Comparison of ENCODE assay signal across 8 cellular contexts in the genomic region with DNA sequence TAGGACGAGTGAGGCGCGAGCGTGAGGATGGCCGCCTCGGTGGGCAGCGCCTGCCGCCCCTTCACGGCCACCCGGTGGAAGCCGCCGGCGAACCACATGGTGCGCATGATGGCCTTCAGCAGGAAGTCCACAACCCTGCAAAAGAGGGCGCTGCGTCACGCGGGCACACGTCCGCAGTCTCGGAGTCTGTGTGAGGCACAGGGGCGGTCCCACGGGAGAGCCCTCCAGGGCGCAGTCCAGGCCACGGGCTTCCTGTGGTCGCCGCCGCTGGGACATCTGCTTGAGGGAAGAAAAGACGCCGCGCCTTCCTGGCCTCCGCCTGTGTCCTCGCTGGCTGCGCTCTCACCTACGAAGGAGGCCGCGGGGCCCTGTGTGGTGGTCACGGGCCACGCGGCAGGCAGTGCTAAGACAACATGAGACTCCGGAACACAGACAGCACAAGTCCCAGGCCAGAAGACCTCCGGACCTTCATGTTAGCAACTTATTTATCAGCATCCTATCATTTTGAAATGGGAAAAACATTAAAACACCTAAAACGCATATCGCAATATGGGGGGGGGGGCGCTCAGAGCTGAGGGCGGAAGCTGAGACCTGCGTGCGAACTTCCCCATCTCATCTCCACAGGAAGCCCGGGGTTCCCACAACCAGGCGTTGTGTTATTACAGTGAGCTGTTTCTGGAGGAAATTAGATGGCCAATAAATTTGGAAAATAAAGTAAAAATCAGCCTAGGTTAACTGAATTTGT. TPM values are rescaled to one million over a fixed set of nuclear protein-coding genes. Genes with fewer than 3 reads are reported as not detected.
DNase-seq lines count a peak whose midpoint lies in the region; ATAC-seq and TF ChIP-seq lines count a peak whose summit lies in the region.

No MANE protein-coding gene starts in this region.

- POLR2A ChIA-PET in GM10248 (lab: Yijun Ruan, JAX), result interaction anchor here (0.7 kb wide), 2 partner anchors 9 to 29 kb away, joined by 5 to 7 read pairs; no protein-coding TSS in a partner anchor

- no peak overlapping the region for H2AFZ ChIP-seq in Karpas-422 (ENCODE audit: low read length)

- WGBS in esophagus squamous epithelium, 2 donors, result 83 to 86% methylated on average over 11 to 15 of the region's 50 CpGs

- H3K9ac ChIP-seq in Karpas-422 (ENCODE audit: low read length), result peak overlapping the region; percentile 47

- intact Hi-C loops in esophagus squamous epithelium (cut with DNase I), result no loop called here

- H3K79me2 ChIP-seq in Karpas-422 (ENCODE audit: low read length), result peaks cover 45% of the 10 kb centered on the region

- CTCF ChIA-PET in GM10248 (lab: Yijun Ruan, JAX), result interaction anchor here (0.7 to 1.0 kb wide), 2 partner anchors 10 to 12 kb away, joined by 3 to 5 read pairs; no protein-coding TSS in a partner anchor

- no peaks in the 10 kb centered on the region for H3K9me3 ChIP-seq in Karpas-422 (ENCODE audit: low read length)
- no peaks in the 10 kb centered on the region for H3K9me3 ChIP-seq in esophagus squamous epithelium
- H3K9me3 ChIP-seq in SJCRH30 (replicated peaks), result no peaks in the 10 kb centered on the region

- peak; percentile 43 for TF ChIP-seq CTCF in GM10248 (IDR thresholded peaks at IDR 0.05; ENCODE audit: control extremely low read depth, extremely low read depth, low read depth, missing control alignments)
- TF ChIP-seq CTCF in esophagus squamous epithelium (IDR thresholded peaks at IDR 0.05), result no peak

- H3K27ac ChIP-seq in Karpas-422 (ENCODE audit: low read length), result peak overlapping the region; percentile 70
- peak overlapping the region in 2 of 4 donors; percentile 13 to 14 for H3K27ac ChIP-seq in esophagus squamous epithelium
- H3K27ac ChIP-seq in SJCRH30, result no peak overlapping the region

- no peaks in the 10 kb centered on the region; the same call in 1 of the 2 replicates for H4K20me1 ChIP-seq in Karpas-422 (ENCODE audit: insufficient read depth, low read depth, low read length)

- H3K36me3 ChIP-seq in Karpas-422 (ENCODE audit: insufficient read depth, low read length) (peaks cover 16% of the 10 kb centered on the region; the same call in 1 of the 2 replicates), esophagus squamous epithelium (peaks cover 0 to 56% (median 0%) of the 10 kb centered on the region in 3 donors), SJCRH30 (no peaks in the 10 kb centered on the region)

- DNase-seq in GM10248 (ENCODE audit: extremely low spot score) (peak; percentile 75), Karpas-422 (peak; percentile 68), esophagus squamous epithelium (lab: John Stamatoyannopoulos, UW) (peak; percentile 19), SK-N-DZ (ENCODE audit: low spot score) (no peak), NCI-H128 (lab: John Stamatoyannopoulos, UW; ENCODE audit: unreplicated experiment) (no peak), NCI-H146 (lab: John Stamatoyannopoulos, UW) (no peak), SJCRH30 (no peak)

- ATAC-seq in GM21423 (IDR thresholded peaks at IDR 0.05; ENCODE audit: unreplicated experiment), result peak; percentile 41

- no peaks in the 10 kb centered on the region for H3K9me2 ChIP-seq in Karpas-422 (replicated peaks; ENCODE audit: insufficient read depth, low read length)

- TF ChIP-seq POLR2A in esophagus squamous epithelium (IDR thresholded peaks at IDR 0.05), result peak in 1 of 4 donors; percentile 29

- H3K4me2 ChIP-seq in Karpas-422 (ENCODE audit: low read depth, low read length, poor library complexity, severe bottlenecking), result peak overlapping the region; percentile 38

- H3K4me3 ChIP-seq in Karpas-422 (ENCODE audit: low read length) (peak overlapping the region; percentile 5; the same call in 1 of the 2 replicates), esophagus squamous epithelium (peak overlapping the region in 1 of 4 donors; percentile 8), SJCRH30 (no peak overlapping the region)

- H3K4me1 ChIP-seq in Karpas-422 (ENCODE audit: low read length) (peaks cover 56% of the 10 kb centered on the region), esophagus squamous epithelium (peaks cover 0 to 11% (median under 1%) of the 10 kb centered on the region in 3 donors), SJCRH30 (no peaks in the 10 kb centered on the region)

- H3K27me3 ChIP-seq in Karpas-422 (ENCODE audit: low read length), result no peaks in the 10 kb centered on the region
- H3K27me3 ChIP-seq in esophagus squamous epithelium, result no peaks in the 10 kb centered on the region
- H3K27me3 ChIP-seq in SJCRH30, result no peaks in the 10 kb centered on the region

RNA-seq across cellular contexts. Expression of gene LPCAT1, which starts 28.8 kb away (rescaled TPM):
- 115 and 124 TPM in 2 replicates for total RNA-seq in Karpas-422 (2014; rRNA removed; shearing (Covaris generic); ENCODE audit: low replicate concordance)
- total RNA-seq in esophagus squamous epithelium, result 10 to 100 TPM in 3 of 4 donors, 1 to 10 TPM in 1; 7.7 to 44.8 (median 12.0) TPM
- 73.8 and 87.2 TPM in 2 replicates for polyA plus RNA-seq in SK-N-DZ (2014; cell fraction: cytosol; rRNA removed)
- polyA plus RNA-seq in SK-N-DZ (2014; cell fraction: nucleus; rRNA removed), result 46.6 and 62.7 TPM in 2 replicates
- total RNA-seq in SJCRH30 (2014; rRNA removed; shearing (Covaris generic)), result 36.9 and 44.6 TPM in 2 replicates

RNA-seq across cellular contexts. Expression of gene SLC6A3, which starts 49.7 kb away (rescaled TPM):
- total RNA-seq in Karpas-422 (2014; rRNA removed; shearing (Covaris generic); ENCODE audit: low replicate concordance), result not detected in 2 replicates
- total RNA-seq in esophagus squamous epithelium, result under 1 TPM in 1 of 4 donors, not detected in 3; 0.19 TPM
- polyA plus RNA-seq in SK-N-DZ (2014; cell fraction: cytosol; rRNA removed), result 0.02 and 0.10 TPM in 2 replicates
- polyA plus RNA-seq in SK-N-DZ (2014; cell fraction: nucleus; rRNA removed), result 0.32 TPM in 1 of 2 replicates, not detected in the other
- 0.04 and 0.23 TPM in 2 replicates for total RNA-seq in SJCRH30 (2014; rRNA removed; shearing (Covaris generic))

Comparison
In these comparisons a context has a peak if more than half of its experiments do, and no peak if none do; other contexts are left out.
1. DNase-seq: peak in GM10248 (single experiment), Karpas-422 (single experiment) and esophagus squamous epithelium (single experiment); none in SK-N-DZ (single experiment), NCI-H128 (single experiment), NCI-H146 (single experiment) and SJCRH30 (0 of 2).